8 cellular contexts compared by ENCODE assay signal in genomic region chr5:112707187-112708179, GRCh38. TPM values are rescaled to one million over a fixed set of nuclear protein-coding genes. Genes with fewer than 3 reads are reported as not detected.
DNase-seq lines count a peak whose midpoint lies in the region; ATAC-seq and TF ChIP-seq lines count a peak whose summit lies in the region.

No MANE protein-coding gene starts in this region.

- WGBS in prostate gland: 1% methylated on average over 50 of the region's 65 CpGs
- WGBS in urinary bladder: 2% methylated on average over 65 of the region's 65 CpGs

- DNase-seq in NCI-H187 (lab: John Stamatoyannopoulos, UW) (peak; percentile 89 to 95), T-helper 2 cell (peak; percentile 82 to 99 (median 96)), anterior cingulate cortex (lab: John Stamatoyannopoulos, UW) (peak; percentile 72 to 99 (median 97)), right atrium auricular region (ENCODE audit: low spot score) (peak; percentile 96), prostate gland (ENCODE audit: low spot score) (peak; percentile 97)

- H3K4me3 ChIP-seq in right atrium auricular region (peak overlapping the region; percentile 94 to 96), prostate gland (peak overlapping the region; percentile 87 to 91), urinary bladder (ENCODE audit: low read depth, low read length) (peak overlapping the region; percentile 86)

- ATAC-seq in GM18502 (IDR thresholded peaks at IDR 0.05; ENCODE audit: poor library complexity, unreplicated experiment) (peak; percentile 91), HG02943 (IDR thresholded peaks at IDR 0.05; ENCODE audit: low read depth, unreplicated experiment) (peak; percentile 92)

- TF ChIP-seq POLR2A in prostate gland (IDR thresholded peaks at IDR 0.05): peak; percentile 83

- peak overlapping the region; percentile 95 to 96 for H3K27ac ChIP-seq in right atrium auricular region
- peak overlapping the region; percentile 92 to 93 for H3K27ac ChIP-seq in prostate gland
- H3K27ac ChIP-seq in urinary bladder (ENCODE audit: low read depth): peak overlapping the region; percentile 85

- H3K9me3 ChIP-seq in right atrium auricular region (no peaks in the 10 kb centered on the region), prostate gland (no peaks in the 10 kb centered on the region)

- TF ChIP-seq CTCF in right atrium auricular region (IDR thresholded peaks at IDR 0.05) (peak in 1 of 2 donors; percentile 28), prostate gland (IDR thresholded peaks at IDR 0.05) (peak in 1 of 4 experiments; percentile 32)

- peaks cover 0 to 58% of the 10 kb centered on the region in 2 donors for H3K4me1 ChIP-seq in right atrium auricular region
- H3K4me1 ChIP-seq in prostate gland (replicated peaks): peaks cover 4% of the 10 kb centered on the region
- H3K4me1 ChIP-seq in urinary bladder (ENCODE audit: insufficient read depth): no peaks in the 10 kb centered on the region

- H3K36me3 ChIP-seq in right atrium auricular region (no peaks in the 10 kb centered on the region), prostate gland (no peaks in the 10 kb centered on the region), urinary bladder (ENCODE audit: insufficient read depth) (no peaks in the 10 kb centered on the region)

- intact Hi-C loops in prostate gland (cut with DNase I): no loop called here

- H3K27me3 ChIP-seq in right atrium auricular region: no peaks in the 10 kb centered on the region
- no peaks in the 10 kb centered on the region for H3K27me3 ChIP-seq in prostate gland (replicated peaks; ENCODE audit: insufficient read depth)

RNA-seq across cellular contexts. Expression of gene APC, which starts 30.2 kb away (rescaled TPM):
- 10 to 100 TPM; 38.3 to 50.9 TPM for total RNA-seq in right atrium auricular region
- total RNA-seq in prostate gland: 10 to 100 TPM; 37.6 to 84.1 TPM
- total RNA-seq in urinary bladder: 90.1 TPM
- 15.1 TPM for polyA plus RNA-seq in urinary bladder

Comparison
In these comparisons a context has a peak if more than half of its experiments do, and no peak if none do; other contexts are left out.
1. Peak in every context shown above with its lines: DNase-seq, ATAC-seq, H3K4me3 ChIP-seq and H3K27ac ChIP-seq.